In the genomic region with DNA sequence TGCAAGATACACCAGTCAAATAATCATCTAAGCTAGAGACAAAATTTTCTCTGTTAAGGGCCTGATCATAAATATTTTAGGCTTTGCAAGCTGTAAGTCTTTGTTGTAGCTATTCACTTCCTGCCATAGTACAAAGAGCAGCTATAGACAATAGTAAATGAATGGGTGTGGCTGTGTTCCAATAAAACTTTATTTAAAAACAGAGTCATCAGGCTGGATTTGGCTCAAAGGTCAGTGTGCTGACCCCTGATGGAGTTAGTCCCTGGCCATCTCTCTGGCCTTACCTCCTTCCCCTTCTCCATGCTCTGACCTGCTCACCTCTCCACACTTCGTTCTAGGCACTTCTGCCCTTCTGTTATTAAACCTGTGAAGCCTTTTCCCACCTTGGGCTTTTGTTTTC, we compare ENCODE assay signal across 33 cellular contexts.
"Had no signal": no experiment of that assay in that cellular context is flagged by ENCODE, and none has a peak within 500 bp of the region (broad histone marks: within the 10 kb centered on the region; RNA-seq: fewer than 3 reads in every experiment).

No MANE protein-coding gene starts in this region.

- H3K9me3 ChIP-seq: adrenal gland, body of pancreas, breast epithelium had no signal

- H3K27ac ChIP-seq: adrenal gland, body of pancreas, brain microvascular endothelial cell, breast epithelium, VCaP had no signal

- DNase-seq: activated B cell treated with CpG ODN at 0.5 μM for 24 hours; activated CD4-positive, alpha-beta memory T cell treated with anti-CD3 and anti-CD28 coated beads for 36 hours; activated CD4-positive, alpha-beta T cell treated with anti-CD3 and anti-CD28 coated beads for 4 hours; activated CD4-positive, alpha-beta T cell treated with anti-CD3 and anti-CD28 coated beads, Interleukin-2, amount 10 ng/mL, durations not matched to agents 24 days and 14 days; activated CD4-positive, alpha-beta T cell treated with anti-CD3 and anti-CD28 coated beads, Interleukin-2, amount 50 U/mL, for 1 hour; activated CD4-positive, alpha-beta T cell treated with anti-CD3 and anti-CD28 coated beads, Interleukin-2, amount 50 U/mL, for 4 hours; activated CD4-positive, CD25-positive, alpha-beta regulatory T cell treated with anti-CD3 and anti-CD28 coated beads, Interleukin-2, amount 50 U/mL, for 72 hours; activated CD8-positive, alpha-beta memory T cell treated with anti-CD3 and anti-CD28 coated beads, Interleukin-2, amount 50 U/mL, for 4 hours; activated CD8-positive, alpha-beta T cell treated with anti-CD3 and anti-CD28 coated beads for 36 hours; activated effector memory CD4-positive, alpha-beta T cell treated with anti-CD3 and anti-CD28 coated beads, Interleukin-2, amount 50 U/mL, for 16 hours; activated gamma-delta T cell treated with Interleukin-2 at 50 U/mL for 16 hours; activated naive CD4-positive, alpha-beta T cell; activated naive CD4-positive, alpha-beta T cell treated with anti-CD3 and anti-CD28 coated beads for 36 hours; activated naive CD4-positive, alpha-beta T cell treated with anti-CD3 and anti-CD28 coated beads, Interleukin-2, amount 50 U/mL, for 16 hours; activated naive CD8-positive, alpha-beta T cell treated with anti-CD3 and anti-CD28 coated beads for 36 hours; activated T-cell treated with anti-CD3 and anti-CD28 coated beads for 4 hours; activated T-cell treated with anti-CD3 and anti-CD28 coated beads, Interleukin-2, amount 50 U/mL, for 1 hour; activated T-cell treated with anti-CD3 and anti-CD28 coated beads, Interleukin-2, amount 50 U/mL, for 4 hours; activated T-cell treated with anti-CD3 and anti-CD28 coated beads, Interleukin-2, amount 50 U/mL, for 72 hours; adrenal gland; amniotic stem cell; aorta; body of pancreas; brain microvascular endothelial cell; central memory CD4-positive, alpha-beta T cell; T-helper 2 cell; T-helper 9 cell had no signal

- H3K4me1 ChIP-seq: adrenal gland, body of pancreas, breast epithelium had no signal

- FAIRE-seq: astrocyte, TTC549 had no signal

- ATAC-seq: activated CD8-positive, alpha-beta T cell treated with anti-CD3 and anti-CD28 coated beads for 36 hours; activated naive CD4-positive, alpha-beta T cell treated with anti-CD3 and anti-CD28 coated beads, Interleukin-2, amount 50 U/mL, for 72 hours; activated T-cell treated with anti-CD3 and anti-CD28 coated beads, Interleukin-2, amount 50 U/mL, for 4 hours; activated T-cell treated with anti-CD3 and anti-CD28 coated beads, Interleukin-2, amount 50 U/mL, for 72 hours; activated T-helper 17 cell treated with anti-CD3 and anti-CD28 coated beads, Interleukin-2, amount 50 U/mL, for 72 hours; body of pancreas had no signal

- H3K27me3 ChIP-seq: adrenal gland, body of pancreas, brain microvascular endothelial cell had no signal

- H3K4me3 ChIP-seq: adrenal gland, body of pancreas, breast epithelium had no signal

- H3K36me3 ChIP-seq: adrenal gland, brain microvascular endothelial cell, breast epithelium had no signal
